8 cellular contexts compared by ENCODE assay signal in the genomic region with DNA sequence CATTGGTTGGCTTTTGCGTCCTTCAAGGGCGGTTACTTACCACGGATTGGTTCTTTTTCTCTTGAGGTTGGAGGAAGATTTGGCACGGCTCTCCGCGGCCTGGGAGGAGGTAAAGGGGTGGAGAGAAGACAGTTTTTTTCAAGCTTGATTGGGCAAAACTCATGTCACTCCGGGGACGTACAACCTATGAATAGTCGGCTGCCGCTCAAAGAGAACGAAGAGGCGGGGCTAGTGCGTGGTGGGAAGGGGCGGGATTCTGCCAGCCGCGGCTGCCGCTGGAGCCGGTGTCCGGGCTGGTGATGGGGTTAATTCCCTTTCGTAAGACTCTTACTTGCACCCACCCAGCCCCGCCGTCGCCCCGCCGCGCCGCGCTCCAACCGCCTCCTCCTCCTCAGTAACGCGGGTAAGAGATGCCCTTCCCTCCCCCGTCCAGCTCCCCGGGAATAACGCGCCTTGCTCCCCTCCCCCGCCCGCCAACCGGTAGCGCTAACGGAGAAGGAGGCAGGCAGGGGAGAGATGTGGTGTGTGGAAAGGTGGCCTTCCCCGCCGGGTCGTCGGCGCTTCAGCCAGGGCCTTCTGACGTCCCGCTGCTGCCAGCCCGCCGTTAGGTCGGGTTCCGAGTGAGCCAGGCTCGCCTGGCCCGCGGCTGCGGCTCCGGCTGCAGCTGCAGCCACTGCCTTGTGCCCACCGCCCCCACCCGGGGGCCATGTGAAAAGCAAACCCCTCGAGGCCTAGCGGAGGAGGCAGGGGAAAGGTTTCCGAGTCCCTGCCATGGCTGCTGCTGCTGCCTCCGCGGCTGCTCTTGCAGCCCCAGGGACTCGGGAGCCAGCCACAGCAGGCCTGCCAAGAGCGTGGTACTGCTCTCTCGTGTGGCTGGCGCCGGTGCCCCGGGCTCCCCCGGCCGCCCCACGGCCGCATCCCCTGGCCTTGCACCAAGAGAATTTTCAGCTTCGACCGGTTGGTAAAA. TPM values are rescaled to one million over a fixed set of nuclear protein-coding genes. Genes with fewer than 3 reads are reported as not detected.
DNase-seq lines count a peak whose midpoint lies in the region; ATAC-seq, FAIRE-seq and TF ChIP-seq lines count a peak whose summit lies in the region.

A gene (plus strand): TSS at position 254 of the 967 bp plus-strand sequence. CDS start 73,362 bp downstream, outside the sequence.

- ATAC-seq in HG02981 (IDR thresholded peaks at IDR 0.05; ENCODE audit: unreplicated experiment) (peak; percentile 78), aorta (ENCODE audit: low FRiP score) (peak; percentile 98)

- H3K36me3 ChIP-seq in rectal smooth muscle tissue (ENCODE audit: control insufficient read depth, insufficient read depth, low read length), result no peaks in the 10 kb centered on the region
- H3K36me3 ChIP-seq in aorta (ENCODE audit: control insufficient read depth in 1 of 2, insufficient read depth in 2 of 2, low read length in 1 of 2), result no peaks in the 10 kb centered on the region

- FAIRE-seq in GM18507 (lab: Jason Lieb, UNC), result peak; percentile 99

- in situ Hi-C loops in astrocyte of the cerebellum (cut with HindIII; ENCODE audit: low sequenced_read_pairs), result loop anchor here (5.0 kb wide), 1 partner anchor 51 kb away; no protein-coding TSS in a partner anchor

- DNase-seq in GM18507 (ENCODE audit: extremely low spot score, insufficient read length, low read depth), result peak; percentile 89
- DNase-seq in NCI-H2029 treated with DMSO at 0.1 percent for 48 hours (lab: John Stamatoyannopoulos, UW), result peak; percentile 99
- peak; percentile 89 for DNase-seq in T-helper 9 cell
- DNase-seq in astrocyte of the cerebellum (ENCODE audit: low read depth), result peak; percentile 100
- peak; percentile 97 for DNase-seq in hepatic stellate cell (ENCODE audit: low spot score)
- peak; percentile 97 to 98 for DNase-seq in aorta

- 1% methylated on average over 57 to 75 of the region's 75 CpGs for WGBS in aorta, 2 donors

- intact Hi-C loops in aorta (cut with DNase I), result loop anchor here (1.0 to 2.0 kb wide), 2 partner anchors 210 to 479 kb away; a partner anchor contains a TSS

- no peaks in the 10 kb centered on the region for H3K9me3 ChIP-seq in aorta (ENCODE audit: control insufficient read depth, low read length)

- H3K27ac ChIP-seq in rectal smooth muscle tissue (ENCODE audit: low read depth, low read length), result peak within 1 kb of the TSS; percentile 94
- H3K27ac ChIP-seq in aorta (ENCODE audit: low read depth in 1 of 2, low read length in 2 of 2), result peak within 1 kb of the TSS; percentile 20 to 96

- H3K4me1 ChIP-seq in rectal smooth muscle tissue (ENCODE audit: control insufficient read depth, insufficient read depth, low read length) (no peaks in the 10 kb centered on the region), aorta (ENCODE audit: control insufficient read depth in 1 of 2, insufficient read depth in 2 of 2, low read length in 2 of 2) (no peaks in the 10 kb centered on the region)

- H3K27me3 ChIP-seq in rectal smooth muscle tissue (ENCODE audit: control insufficient read depth, insufficient read depth, low read length) (no peaks in the 10 kb centered on the region), aorta (ENCODE audit: control insufficient read depth in 1 of 2, insufficient read depth in 2 of 2, low read length in 1 of 2) (no peaks in the 10 kb centered on the region)

- H3K4me3 ChIP-seq in astrocyte of the cerebellum (ENCODE audit: low read depth, low read length) (peak within 1 kb of the TSS; percentile 62), rectal smooth muscle tissue (ENCODE audit: low read length) (peak within 1 kb of the TSS; percentile 86), aorta (ENCODE audit: low read length in 2 of 2) (peak within 1 kb of the TSS; percentile 42 to 85)

- peak within 1 kb of the TSS; percentile 79 for H3K9ac ChIP-seq in rectal smooth muscle tissue (ENCODE audit: low read length)

- no peak for TF ChIP-seq CTCF in astrocyte of the cerebellum (IDR thresholded peaks at IDR 0.05; ENCODE audit: low read depth, low read length, missing control alignments)

RNA-seq across cellular contexts. Expression of the gene that starts here (rescaled TPM):
- total RNA-seq in aorta, result 10 to 100 TPM; 24.1 to 31.5 TPM
- polyA plus RNA-seq in aorta, result 1 to 10 TPM; 9.3 to 9.5 TPM

Comparison
In these comparisons a context has a peak if more than half of its experiments do, and no peak if none do; other contexts are left out.
1. Peak in every context shown above with its lines: DNase-seq, ATAC-seq, H3K4me3 ChIP-seq and H3K27ac ChIP-seq.